In the genomic region with DNA sequence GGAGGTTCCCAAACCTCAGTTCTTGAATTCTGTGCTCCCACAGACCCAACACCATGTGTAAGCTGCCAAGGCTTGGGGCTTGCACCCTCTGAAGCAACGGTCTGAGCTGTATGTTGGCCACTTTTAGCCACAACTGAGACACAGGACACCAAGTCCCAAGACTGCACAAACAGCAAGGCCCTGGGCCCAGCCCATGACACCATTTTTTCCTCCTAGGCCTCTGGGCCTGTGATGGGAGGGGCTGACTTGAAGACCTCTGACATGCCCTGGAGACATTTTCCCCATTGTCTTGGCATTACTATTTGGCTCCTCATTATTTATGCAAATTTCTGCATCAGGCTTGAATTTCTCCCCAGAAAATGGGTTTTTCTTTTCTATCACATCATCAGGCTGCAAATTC, we compare ENCODE assay signal across 4 cellular contexts. TPM values are rescaled to one million over a fixed set of nuclear protein-coding genes. Genes with fewer than 3 reads are reported as not detected.
"Had no signal": no experiment of that assay in that cellular context is flagged by ENCODE, and none has a peak within 500 bp of the region (broad histone marks: within the 10 kb centered on the region; RNA-seq: fewer than 3 reads in every experiment).

No MANE protein-coding gene starts in this region.

RNA-seq across cellular contexts. Expression of gene A1CF, which starts 38.0 kb away (rescaled TPM):
- total RNA-seq: LHCN-M2, M059J, MCF 10A, NCI-H460 had no signal
